20 cellular contexts compared by ENCODE assay signal in the genomic region with DNA sequence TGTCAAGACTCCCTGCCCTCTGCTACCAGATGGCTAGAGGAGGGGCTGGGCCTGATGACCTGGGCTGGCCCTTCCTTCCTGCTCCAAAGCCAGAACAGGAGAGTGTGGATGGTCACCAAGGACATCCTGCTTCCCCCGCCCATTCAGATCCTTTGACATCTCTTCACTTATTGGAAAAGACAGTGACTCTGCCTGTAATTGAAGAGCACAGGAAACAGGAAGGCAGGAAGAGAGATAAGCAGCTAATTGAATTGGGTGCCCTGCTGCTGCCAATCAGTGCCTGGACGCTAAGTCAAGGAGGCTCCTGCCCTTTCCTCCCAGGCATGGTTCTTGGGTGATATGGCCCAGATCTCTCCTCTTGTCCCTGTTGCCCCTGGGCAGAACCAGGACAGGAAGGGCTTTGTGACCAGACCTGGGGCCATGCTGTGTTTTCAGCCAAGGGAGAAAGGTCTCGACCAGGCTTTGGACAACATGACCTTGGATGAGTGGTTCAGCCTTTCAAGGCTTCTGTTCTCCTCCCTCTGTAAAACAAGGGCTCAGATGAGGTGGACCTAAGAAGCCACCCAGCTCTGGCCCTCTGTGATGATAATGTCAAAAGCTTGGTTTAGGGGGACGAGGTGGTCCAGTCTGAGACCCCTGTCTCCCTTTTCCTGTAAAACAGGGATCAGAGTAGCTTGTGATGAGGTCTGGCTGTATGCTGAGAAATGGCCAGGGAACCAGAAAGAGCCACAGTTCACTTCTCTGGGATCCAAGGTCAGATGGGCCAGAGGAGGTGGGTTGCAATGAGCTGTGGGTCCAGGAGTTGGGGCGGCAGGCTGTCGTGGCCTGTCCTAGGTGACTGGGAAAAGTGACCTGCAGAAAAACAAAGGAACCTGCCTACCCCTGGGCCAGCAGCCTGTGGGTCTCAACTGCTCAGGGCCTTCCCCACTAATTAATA. TPM values are rescaled to one million over a fixed set of nuclear protein-coding genes. Genes with fewer than 3 reads are reported as not detected.
A peak's percentile ranks its signal among the peaks of the same experiment; 100 is the strongest.
DNase-seq lines count a peak whose midpoint lies in the region; ATAC-seq and TF ChIP-seq lines count a peak whose summit lies in the region.
"Had no signal": no experiment of that assay in that cellular context is flagged by ENCODE, and none has a peak within 500 bp of the region (broad histone marks: within the 10 kb centered on the region; RNA-seq: fewer than 3 reads in every experiment).

No MANE protein-coding gene starts in this region.

- TF ChIP-seq POLR2A in Peyer's patch (IDR thresholded peaks at IDR 0.05), result no peak

- H3K27me3 ChIP-seq in A673 (replicated peaks; ENCODE audit: insufficient read depth, low read depth, low read length, poor library complexity), result no peaks in the 10 kb centered on the region
- H3K27me3 ChIP-seq in Peyer's patch, result no peaks in the 10 kb centered on the region
- H3K27me3 ChIP-seq: heart right ventricle had no signal

- H3K36me3 ChIP-seq in A673 (ENCODE audit: insufficient read depth, low read length, poor library complexity, severe bottlenecking), result no peaks in the 10 kb centered on the region
- no peaks in the 10 kb centered on the region for H3K36me3 ChIP-seq in Peyer's patch
- H3K36me3 ChIP-seq in mesodermal cell (ENCODE audit: control insufficient read depth, insufficient read depth, low read length), result no peaks in the 10 kb centered on the region
- H3K36me3 ChIP-seq: heart right ventricle had no signal

- H3K4me3 ChIP-seq in A673 (ENCODE audit: low read depth, low read length, poor library complexity, severe bottlenecking) (no peak overlapping the region), Peyer's patch (no peak overlapping the region), mesodermal cell (ENCODE audit: extremely low read depth, insufficient read depth, low read length, poor library complexity, severe bottlenecking) (no peak overlapping the region)
- H3K4me3 ChIP-seq: coronary artery, heart right ventricle had no signal

- peak; percentile 37 for DNase-seq in A673 (ENCODE audit: low spot score)
- peak in 2 of 3 donors; percentile 15 to 17 for DNase-seq in Peyer's patch
- DNase-seq in glutamatergic neuron, result peak; percentile 14
- no peak for DNase-seq in T-helper 1 cell
- no peak for DNase-seq in DMS53 (lab: John Stamatoyannopoulos, UW)
- DNase-seq: activated CD4-positive, alpha-beta memory T cell treated with anti-CD3 and anti-CD28 coated beads, Interleukin-2, amount 10 ng/mL, durations not matched to agents 7 days and 5 days; CD4-positive, CD25-positive, alpha-beta regulatory T cell; DMS 273 treated with DMSO at 0.1 percent for 48 hours; heart right ventricle; NCI-H1417; NCI-H2171; NCI-H526 treated with DMSO at 0.1 percent for 48 hours; nucleus accumbens; SHP77 treated with DMSO at 0.1 percent for 48 hours; stimulated activated CD4-positive, alpha-beta T cell treated with anti-CD3 and anti-CD28 coated beads, Interleukin-15, amount 100 ng/mL, for 24 hours had no signal

- peaks cover 3% of the 10 kb centered on the region for H3K4me1 ChIP-seq in A673 (ENCODE audit: insufficient read depth, low read length, poor library complexity, severe bottlenecking)
- H3K4me1 ChIP-seq in Peyer's patch, result no peaks in the 10 kb centered on the region
- no peaks in the 10 kb centered on the region for H3K4me1 ChIP-seq in mesodermal cell (ENCODE audit: control insufficient read depth, insufficient read depth, low read length, poor library complexity, severe bottlenecking)

- WGBS in mesodermal cell (ENCODE audit: insufficient coverage in 2 of 2), 2 experiments, result 50 to 76% methylated on average over 3 to 4 of the region's 6 CpGs

- BruUV-seq in A673 (replicated peaks; lab: Mats Ljungman, UMichigan), result no TSS peak

- peaks cover 14% of the 10 kb centered on the region for H3K36me3 Mint-ChIP-seq in glutamatergic neuron (ENCODE audit: unreplicated experiment)

- POLR2A ChIA-PET in A673 (lab: Charles Lee; ENCODE audit: low non-redundant PET), result no interaction called here

- H3K27me3 Mint-ChIP-seq in glutamatergic neuron (ENCODE audit: unreplicated experiment), result peaks cover 1% of the 10 kb centered on the region
- H3K27me3 Mint-ChIP-seq: activated naive CD8-positive, alpha-beta T cell had no signal

- peaks cover 10% of the 10 kb centered on the region for H3K9me3 Mint-ChIP-seq in glutamatergic neuron (ENCODE audit: unreplicated experiment)

- H3K4me3 Mint-ChIP-seq in glutamatergic neuron (ENCODE audit: unreplicated experiment), result no peak overlapping the region
- H3K4me3 Mint-ChIP-seq: activated CD4-positive, alpha-beta memory T cell treated with anti-CD3 and anti-CD28 coated beads, Interleukin-2, amount 10 ng/mL, durations not matched to agents 7 days and 5 days; activated naive CD8-positive, alpha-beta T cell; CD4-positive, CD25-positive, alpha-beta regulatory T cell; T-helper 1 cell treated with Interleukin-12 subunit alpha and Interleukin-12 subunit beta and Interleukin-4 antibody, amounts not matched to agents 30 μg/mL and 1 μg/mL, for 36 hours had no signal

- peak overlapping the region; percentile 22 for H3K27ac Mint-ChIP-seq in glutamatergic neuron (ENCODE audit: unreplicated experiment)
- H3K27ac Mint-ChIP-seq: activated CD4-positive, alpha-beta memory T cell treated with anti-CD3 and anti-CD28 coated beads, Interleukin-2, amount 10 ng/mL, durations not matched to agents 7 days and 5 days; activated naive CD8-positive, alpha-beta T cell; CD4-positive, CD25-positive, alpha-beta regulatory T cell; T-helper 1 cell treated with Interleukin-12 subunit alpha and Interleukin-12 subunit beta and Interleukin-4 antibody, amounts not matched to agents 30 μg/mL and 1 μg/mL, for 36 hours had no signal

- H3K9me3 ChIP-seq in A673 (ENCODE audit: low read depth, low read length, poor library complexity, severe bottlenecking), result peaks cover 11% of the 10 kb centered on the region
- peaks cover 0 to 7% (median 0%) of the 10 kb centered on the region in 4 donors for H3K9me3 ChIP-seq in Peyer's patch
- H3K9me3 ChIP-seq in mesodermal cell (ENCODE audit: control insufficient read depth, low read length), result peaks cover 13% of the 10 kb centered on the region

- TF ChIP-seq CTCF in A673 (conservative IDR thresholded peaks at IDR 0.05; ENCODE audit: low read depth, low read length) (no peak), Peyer's patch (IDR thresholded peaks at IDR 0.05) (no peak), glutamatergic neuron (IDR thresholded peaks at IDR 0.05; ENCODE audit: partially characterized antibody, unreplicated experiment) (no peak)

- H3K4me1 Mint-ChIP-seq in glutamatergic neuron (ENCODE audit: low read depth, unreplicated experiment), result peaks cover 16% of the 10 kb centered on the region
- H3K4me1 Mint-ChIP-seq: activated CD4-positive, alpha-beta memory T cell treated with anti-CD3 and anti-CD28 coated beads, Interleukin-2, amount 10 ng/mL, durations not matched to agents 7 days and 5 days; CD4-positive, CD25-positive, alpha-beta regulatory T cell had no signal

- CTCF ChIA-PET in A673 (lab: Charles Lee), result no interaction called here

- H3K27ac ChIP-seq in A673 (ENCODE audit: low read depth, low read length, poor library complexity, severe bottlenecking) (no peak overlapping the region), Peyer's patch (no peak overlapping the region), mesodermal cell (ENCODE audit: low read depth, low read length, severe bottlenecking) (peak overlapping the region; percentile 24)
- H3K27ac ChIP-seq: coronary artery, heart right ventricle had no signal

- ATAC-seq in GM18867 (IDR thresholded peaks at IDR 0.05; ENCODE audit: unreplicated experiment), result no peak

- intact Hi-C loops in A673 (cut with micrococcal nuclease; ENCODE audit: unreplicated experiment), result no loop called here

RNA-seq across cellular contexts. Expression of a gene that starts 38.8 kb away (rescaled TPM):
- 3.9 and 5.5 TPM in 2 replicates for total RNA-seq in A673 (2021)
- total RNA-seq in Peyer's patch, result 10 to 100 TPM in 1 of 4 donors, 1 to 10 TPM in 3; 3.9 to 26.1 (median 7.0) TPM
- total RNA-seq in glutamatergic neuron (ENCODE audit: unreplicated experiment), result 18.1 TPM
- polyA plus RNA-seq in mesodermal cell (2013, experiment 1 of 2), result 7.6 TPM
- 6.7 TPM for polyA plus RNA-seq in mesodermal cell (2013, experiment 2 of 2)

Comparison
In these comparisons a context has a peak if more than half of its experiments do, and no peak if none do; other contexts are left out.
1. DNase-seq: peak in A673 (single experiment), Peyer's patch (2 of 3) and glutamatergic neuron (single experiment); none in T-helper 1 cell (0 of 5) and DMS53 (single experiment).